In genomic region chr12:66692986-66693385, GRCh38 we compare ENCODE assay signal across 16 cellular contexts. TPM values are rescaled to one million over a fixed set of nuclear protein-coding genes. Genes with fewer than 3 reads are reported as not detected.
DNase-seq lines count a peak whose midpoint lies in the region; ATAC-seq and TF ChIP-seq lines count a peak whose summit lies in the region.
"Had no signal": no experiment of that assay in that cellular context is flagged by ENCODE, and none has a peak within 500 bp of the region (broad histone marks: within the 10 kb centered on the region; RNA-seq: fewer than 3 reads in every experiment).

No MANE protein-coding gene starts in this region.

- no peaks in the 10 kb centered on the region for H3K9me3 ChIP-seq in right atrium auricular region
- H3K9me3 ChIP-seq: A549 had no signal

- ATAC-seq in Right ventricle myocardium inferior (peak; percentile 34), left ventricle myocardium superior (peak; percentile 55)

- H3K27me3 ChIP-seq in right atrium auricular region, result no peaks in the 10 kb centered on the region

- H3K36me3 ChIP-seq in right atrium auricular region, result no peaks in the 10 kb centered on the region

- peaks cover 0 to 7% of the 10 kb centered on the region in 2 donors for H3K4me1 ChIP-seq in right atrium auricular region
- H3K4me1 ChIP-seq: A549 had no signal

- TF ChIP-seq CTCF in right atrium auricular region (IDR thresholded peaks at IDR 0.05), result no peak

- H3K4me3 ChIP-seq in right atrium auricular region, result no peak overlapping the region
- H3K4me3 ChIP-seq: A549 had no signal

- intact Hi-C loops in Right ventricle myocardium inferior (cut with DNase I), result loop anchor here (10.0 kb wide), 1 partner anchor 428 kb away; no protein-coding TSS in a partner anchor
- intact Hi-C loops in cardiac septum (cut with DNase I), result no loop called here
- intact Hi-C loops in left ventricle myocardium superior (cut with micrococcal nuclease), result loop anchor here (5.0 kb wide), 1 partner anchor 169 kb away; no protein-coding TSS in a partner anchor

- DNase-seq in Right ventricle myocardium inferior (ENCODE audit: missing footprints) (no peak), cardiac septum (ENCODE audit: low spot score) (no peak), left ventricle myocardium superior (no peak), right atrium auricular region (ENCODE audit: low spot score) (no peak), germinal center (ENCODE audit: low spot score) (peak; percentile 14), NCI-H446 (lab: John Stamatoyannopoulos, UW) (no peak), caudate nucleus (lab: John Stamatoyannopoulos, UW) (no peak)
- no peak for DNase-seq in activated T-cell treated with anti-CD3 and anti-CD28 coated beads, Interleukin-2, amount 50 U/mL, for 48 hours
- DNase-seq: AML-193; CD4-positive, alpha-beta memory T cell; DMS153; DMS79; GF-D8; H9 had no signal

- H3K27ac ChIP-seq in right atrium auricular region (no peak overlapping the region), caudate nucleus (ENCODE audit: low read depth, low read length) (no peak overlapping the region)
- H3K27ac ChIP-seq: 22Rv1, A549 had no signal

RNA-seq across cellular contexts. Expression of gene GRIP1, which starts 14.1 kb away (rescaled TPM):
- total RNA-seq in Right ventricle myocardium inferior (5.4 TPM), cardiac septum (0.81 TPM), left ventricle myocardium superior (7.7 TPM), right atrium auricular region (10 to 100 TPM in 1 of 2 donors, 1 to 10 TPM in 1; 5.3 to 12.6 TPM)
